In the genomic region with DNA sequence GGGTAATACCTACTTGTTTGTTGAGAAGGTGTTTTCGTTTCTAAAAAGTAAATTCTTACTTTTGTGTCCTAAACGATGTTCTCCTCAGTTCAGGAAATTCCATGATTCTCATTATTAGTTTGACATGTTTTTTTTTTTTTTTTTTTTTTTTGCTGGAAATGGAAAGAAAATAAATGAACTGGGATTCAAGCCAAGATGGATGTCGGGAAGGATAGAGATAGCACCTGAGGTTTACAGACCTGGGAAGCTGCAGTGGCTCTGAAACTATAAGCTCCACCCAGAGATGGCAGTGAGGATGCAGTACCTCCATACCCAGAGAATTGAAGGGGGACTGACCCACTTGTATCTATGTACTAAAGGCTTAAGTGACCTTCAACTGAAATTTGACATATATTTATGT, we compare ENCODE assay signal across 6 cellular contexts.
"Had no signal": no experiment of that assay in that cellular context is flagged by ENCODE, and none has a peak within 500 bp of the region (broad histone marks: within the 10 kb centered on the region; RNA-seq: fewer than 3 reads in every experiment).

No MANE protein-coding gene starts in this region.

- H3K4me1 ChIP-seq: HAP-1 had no signal

- DNase-seq: GM23248, GOT3, H7, IMR-90 had no signal

- H3K4me3 ChIP-seq: GM23248, HAP-1 had no signal

- FAIRE-seq: HTR-8/SVneo had no signal

- H3K36me3 ChIP-seq: HAP-1 had no signal

- H3K9ac ChIP-seq: GM23248 had no signal

- H3K27ac ChIP-seq: GM23248 had no signal
